In the genomic region with DNA sequence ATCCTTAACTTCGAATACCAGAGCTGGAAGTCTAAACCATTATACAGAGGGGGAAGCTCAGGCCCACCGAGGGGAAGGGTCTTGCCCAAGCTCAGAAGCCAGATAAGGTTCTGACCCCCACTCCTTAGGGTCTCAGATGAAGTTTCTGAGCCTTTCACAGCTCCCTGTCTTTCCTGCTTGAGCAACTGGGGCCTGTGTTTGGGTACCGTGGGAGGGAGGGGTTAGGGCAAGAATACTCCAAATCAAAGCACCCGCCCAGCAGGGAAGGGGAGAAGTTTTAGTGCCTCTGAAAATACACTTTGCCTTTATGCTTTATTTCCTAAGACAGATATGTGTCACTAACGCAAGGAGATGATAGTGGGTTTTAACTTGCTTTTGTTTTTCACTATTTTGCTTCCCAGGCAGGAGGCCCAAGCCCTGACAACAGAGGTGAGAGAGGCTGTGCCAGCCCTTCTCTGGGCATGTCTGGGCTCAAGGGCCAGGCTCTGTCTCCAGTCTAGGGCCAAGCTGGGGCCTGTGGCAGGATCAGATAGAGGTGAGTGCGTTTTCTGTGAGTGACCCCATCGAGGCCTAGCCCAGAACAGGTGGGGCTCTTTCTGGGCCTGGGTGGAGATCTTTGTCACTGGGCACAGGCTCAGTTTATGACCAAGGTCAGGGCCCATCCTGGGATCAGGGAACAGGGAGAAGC, we compare ENCODE assay signal across 13 cellular contexts. TPM values are rescaled to one million over a fixed set of nuclear protein-coding genes. Genes with fewer than 3 reads are reported as not detected.
DNase-seq lines count a peak whose midpoint lies in the region; ATAC-seq, FAIRE-seq and TF ChIP-seq lines count a peak whose summit lies in the region.
"Had no signal": no experiment of that assay in that cellular context is flagged by ENCODE, and none has a peak within 500 bp of the region (broad histone marks: within the 10 kb centered on the region; RNA-seq: fewer than 3 reads in every experiment).

No MANE protein-coding gene starts in this region.

- H3K36me3 ChIP-seq in HepG2 (replicated peaks in 1 of 2; ENCODE audit: control insufficient read depth in 1 of 2, insufficient read depth in 2 of 2, low read length in 2 of 2) (no peaks in the 10 kb centered on the region), right lobe of liver (no peaks in the 10 kb centered on the region), left ventricle myocardium inferior (no peaks in the 10 kb centered on the region), vagina (no peaks in the 10 kb centered on the region), MM.1S (replicated peaks; ENCODE audit: insufficient read depth, low read length) (no peaks in the 10 kb centered on the region)

- BruUV-seq in HepG2 (replicated peaks; lab: Mats Ljungman, UMichigan): no TSS peak

- ATAC-seq in HepG2 (peak; percentile 54), right lobe of liver (no peak), omental fat pad (ENCODE audit: low FRiP score) (peak; percentile 22), HG02763 (IDR thresholded peaks at IDR 0.05; ENCODE audit: unreplicated experiment) (no peak)

- CTCF ChIA-PET in HepG2 (lab: Yijun Ruan, JAX; ENCODE audit: low intra/inter-chr PET ratio, low total read pairs): no interaction called here

- H3K9ac ChIP-seq in HepG2 (ENCODE audit: insufficient read depth, low read depth, low read length): no peak overlapping the region
- H3K9ac ChIP-seq in MM.1S (ENCODE audit: low read length): no peak overlapping the region

- H3K27me3 ChIP-seq in HepG2 (ENCODE audit: control insufficient read depth in 1 of 2, insufficient read depth in 2 of 2, low read length in 2 of 2): peaks cover 0 to 24% of the 10 kb centered on the region in 2 experiments; a peak in 3 of 5 replicates
- no peaks in the 10 kb centered on the region for H3K27me3 ChIP-seq in right lobe of liver
- no peaks in the 10 kb centered on the region for H3K27me3 ChIP-seq in left ventricle myocardium inferior (ENCODE audit: low read depth)
- H3K27me3 ChIP-seq in vagina: no peaks in the 10 kb centered on the region
- H3K27me3 ChIP-seq in MM.1S (replicated peaks; ENCODE audit: insufficient read depth, low read length): no peaks in the 10 kb centered on the region

- H3K4me3 ChIP-seq in HepG2 (replicated peaks in 1 of 3; ENCODE audit: insufficient read depth in 1 of 3, low read depth in 2 of 3, low read length in 3 of 3): no peak overlapping the region; a peak in 1 of 6 replicates
- no peak overlapping the region for H3K4me3 ChIP-seq in right lobe of liver
- H3K4me3 ChIP-seq in left ventricle myocardium inferior: no peak overlapping the region
- H3K4me3 ChIP-seq in vagina: no peak overlapping the region
- H3K4me3 ChIP-seq in MM.1S (ENCODE audit: low read length): no peak overlapping the region

- intact Hi-C loops in HepG2 (cut with micrococcal nuclease; ENCODE audit: unreplicated experiment) (no loop called here), right lobe of liver (cut with DNase I) (no loop called here), left ventricle myocardium inferior (cut with micrococcal nuclease) (no loop called here), vagina (cut with DNase I) (no loop called here)

- H3F3A ChIP-seq in MM.1S (ENCODE audit: insufficient read depth, low read length): no peaks in the 10 kb centered on the region

- in situ Hi-C loops in HepG2 (cut with HindIII; ENCODE audit: extremely low pct_ligation_motif_present, low pct_unique_long_range_greater_than_20kb): no loop called here

- WGBS in HepG2 (ENCODE audit: low lambda C conversion rate): 19% methylated on average over 6 of the region's 7 CpGs
- WGBS in right lobe of liver (ENCODE audit: insufficient coverage, low coverage, low lambda C conversion rate, missing lambda C conversion rate): 77% methylated on average over 5 of the region's 7 CpGs

- no peak overlapping the region for H2AFZ ChIP-seq in HepG2 (ENCODE audit: low read length)
- H2AFZ ChIP-seq in MM.1S (ENCODE audit: low read length): no peak overlapping the region

- no peaks in the 10 kb centered on the region for H3K9me3 ChIP-seq in HepG2 (ENCODE audit: low read length)
- H3K9me3 ChIP-seq in right lobe of liver: no peaks in the 10 kb centered on the region
- H3K9me3 ChIP-seq in left ventricle myocardium inferior (replicated peaks): no peaks in the 10 kb centered on the region
- no peaks in the 10 kb centered on the region for H3K9me3 ChIP-seq in vagina
- no peaks in the 10 kb centered on the region for H3K9me3 ChIP-seq in MM.1S (replicated peaks; ENCODE audit: insufficient read depth, low read length)

- TF ChIP-seq CTCF in HepG2 (CRISPR knock-in tag; IDR thresholded peaks at IDR 0.05): no peak
- TF ChIP-seq CTCF in right lobe of liver (IDR thresholded peaks at IDR 0.05): no peak
- TF ChIP-seq CTCF in left ventricle myocardium inferior (IDR thresholded peaks at IDR 0.05; ENCODE audit: borderline replicate concordance): no peak
- TF ChIP-seq CTCF in omental fat pad (IDR thresholded peaks at IDR 0.05): no peak
- no peak for TF ChIP-seq CTCF in vagina (IDR thresholded peaks at IDR 0.05)
- no peak for TF ChIP-seq CTCF in MM.1S (IDR thresholded peaks at IDR 0.05; ENCODE audit: low read length)

- H3K27ac ChIP-seq in HepG2 (ENCODE audit: extremely low read length, insufficient read depth, low read length) (no peak overlapping the region), right lobe of liver (no peak overlapping the region), left ventricle myocardium inferior (replicated peaks) (peak overlapping the region; percentile 19), vagina (peak overlapping the region; percentile 73), MM.1S (ENCODE audit: low read length) (no peak overlapping the region)

- H3K4me1 ChIP-seq in HepG2 (ENCODE audit: insufficient read depth, low read length) (peaks cover 12% of the 10 kb centered on the region; the same call in 1 of the 2 replicates), right lobe of liver (no peaks in the 10 kb centered on the region), left ventricle myocardium inferior (peaks cover 15% of the 10 kb centered on the region), vagina (peaks cover 14% of the 10 kb centered on the region), MM.1S (ENCODE audit: low read length) (no peaks in the 10 kb centered on the region)

- no peak for TF ChIP-seq RAD21 in HepG2 (CRISPR knock-in tag; IDR thresholded peaks at IDR 0.05)

- TF ChIP-seq POLR2A in HepG2 (IDR thresholded peaks at IDR 0.05; ENCODE audit: insufficient read depth in 1 of 2, low read depth in 2 of 2, low read length in 2 of 2) (no peak), right lobe of liver (IDR thresholded peaks at IDR 0.05) (no peak), vagina (IDR thresholded peaks at IDR 0.05) (no peak)

- H3K4me2 ChIP-seq in HepG2 (ENCODE audit: low read depth, low read length) (no peak overlapping the region), MM.1S (ENCODE audit: low read depth, low read length) (no peak overlapping the region)

- H4K20me1 ChIP-seq in HepG2 (ENCODE audit: insufficient read depth, low read length): no peaks in the 10 kb centered on the region
- H4K20me1 ChIP-seq in MM.1S (ENCODE audit: insufficient read depth, low read length): no peaks in the 10 kb centered on the region

- no peak for TF ChIP-seq EP300 in HepG2 (IDR thresholded peaks at IDR 0.05; ENCODE audit: low read depth in 2 of 2, low read length in 2 of 2)
- no peak for TF ChIP-seq EP300 in HepG2 (CRISPR knock-in tag; IDR thresholded peaks at IDR 0.05; ENCODE audit: borderline replicate concordance)

- H3K79me2 ChIP-seq in HepG2 (ENCODE audit: insufficient read depth, low read length): no peaks in the 10 kb centered on the region
- H3K79me2 ChIP-seq in MM.1S (ENCODE audit: low read length): no peaks in the 10 kb centered on the region

- POLR2A ChIA-PET in HepG2 (lab: Yijun Ruan, JAX): no interaction called here

- no peaks in the 10 kb centered on the region for H3K9me2 ChIP-seq in MM.1S (replicated peaks; ENCODE audit: insufficient read depth, low read length)

- DNase-seq in HepG2 (ENCODE audit: low spot score) (no peak), right lobe of liver (no peak), left ventricle myocardium inferior (no peak), omental fat pad (ENCODE audit: low spot score) (no peak), vagina (ENCODE audit: extremely low spot score in 2 of 2) (no peak), COLO668 (lab: John Stamatoyannopoulos, UW; ENCODE audit: unreplicated experiment) (no peak), MM.1S (no peak)
- DNase-seq: activated effector memory CD4-positive, alpha-beta T cell treated with Interleukin-2 at 50 U/mL for 16 hours; effector CD8-positive, alpha-beta T cell; foreskin melanocyte; NCI-H2107 had no signal

- no peak for FAIRE-seq in HepG2 (lab: Jason Lieb, UNC)
- FAIRE-seq: astrocyte had no signal

RNA-seq across cellular contexts. Expression of gene TENT5B, which starts 20.6 kb away (rescaled TPM):
- total RNA-seq in HepG2 (2016; rRNA removed; fragmentation: Illumina TruSeq; extraction: Trizol): 0.62 and 0.88 TPM in 2 replicates
- total RNA-seq in HepG2 (2016; cell fraction: cytosol; rRNA removed; fragmentation: Illumina TruSeq; extraction: Trizol; ENCODE audit: low read depth): 0.35 and 0.40 TPM in 2 replicates
- total RNA-seq in HepG2 (2016; cell fraction: insoluble cytoplasmic fraction; rRNA removed; fragmentation: Illumina TruSeq; extraction: Trizol): 0.42 and 0.65 TPM in 2 replicates
- total RNA-seq in HepG2 (2016; cell fraction: membrane; rRNA removed; fragmentation: Illumina TruSeq; extraction: Trizol): 0.52 and 0.53 TPM in 2 replicates
- total RNA-seq in HepG2 (2016; cell fraction: nucleus; rRNA removed; fragmentation: Illumina TruSeq; extraction: Trizol): 0.38 and 0.71 TPM in 2 replicates
- 0.13 and 0.22 TPM in 2 replicates for polyA plus RNA-seq in HepG2 (2011; rRNA removed)
- 0.13 and 0.24 TPM in 2 replicates for polyA plus RNA-seq in HepG2 (2011; cell fraction: cytosol; rRNA removed)
- polyA plus RNA-seq in HepG2 (2011; cell fraction: nucleus; rRNA removed): 0.12 and 0.23 TPM in 2 replicates
- polyA plus RNA-seq in HepG2 (2012): 0.16 TPM in 1 of 2 replicates, not detected in the other
- polyA plus RNA-seq in HepG2 (2016; cell fraction: cytosol; fragmentation: Illumina TruSeq; extraction: Trizol; ENCODE audit: low read depth): 0.12 and 0.17 TPM in 2 replicates
- 0.46 and 0.58 TPM in 2 replicates for polyA plus RNA-seq in HepG2 (2016; cell fraction: insoluble cytoplasmic fraction; fragmentation: Illumina TruSeq; extraction: Trizol; ENCODE audit: low read depth)
- polyA plus RNA-seq in HepG2 (2016; cell fraction: membrane; fragmentation: Illumina TruSeq; extraction: Trizol; ENCODE audit: low read depth): 0.20 and 0.32 TPM in 2 replicates
- polyA plus RNA-seq in HepG2 (2016; cell fraction: nucleus; fragmentation: Illumina TruSeq; extraction: Trizol; ENCODE audit: insufficient read depth, low read depth): 0.37 and 0.77 TPM in 2 replicates
- 0.96 and 5.4 TPM in 2 replicates for polyA minus RNA-seq in HepG2 (2011; rRNA and poly(A)+ RNA removed; ENCODE audit: low replicate concordance)
- polyA minus RNA-seq in HepG2 (2011; cell fraction: cytosol; rRNA and poly(A)+ RNA removed): not detected in 2 replicates
- 0.37 and 0.39 TPM in 2 replicates for polyA minus RNA-seq in HepG2 (2011; cell fraction: nucleus; rRNA and poly(A)+ RNA removed)
- total RNA-seq in right lobe of liver: under 1 TPM in 4 of 6 experiments, not detected in 2; 0.11 to 0.49 (median 0.29) TPM
- total RNA-seq in left ventricle myocardium inferior: 30.2 TPM
- total RNA-seq in omental fat pad: 10 to 100 TPM in 2 of 4 donors, 1 to 10 TPM in 2; 2.4 to 16.1 (median 10.4) TPM
- 64.3 TPM for total RNA-seq in vagina

RNA-seq across cellular contexts. Expression of gene TRNP1, which starts 39.7 kb away (rescaled TPM):
- total RNA-seq in HepG2 (2016; rRNA removed; fragmentation: Illumina TruSeq; extraction: Trizol) (35.6 and 42.0 TPM in 2 replicates), right lobe of liver (10 to 100 TPM in 2 of 6 experiments, 1 to 10 TPM in 4; 2.0 to 24.8 (median 6.7) TPM), left ventricle myocardium inferior (35.7 TPM), omental fat pad (10 to 100 TPM in 3 of 4 donors, 1 to 10 TPM in 1; 7.1 to 24.6 (median 15.2) TPM), vagina (13.0 TPM)
- total RNA-seq in HepG2 (2016; cell fraction: cytosol; rRNA removed; fragmentation: Illumina TruSeq; extraction: Trizol; ENCODE audit: low read depth): 45.9 and 49.6 TPM in 2 replicates
- 32.9 and 43.5 TPM in 2 replicates for total RNA-seq in HepG2 (2016; cell fraction: insoluble cytoplasmic fraction; rRNA removed; fragmentation: Illumina TruSeq; extraction: Trizol)
- total RNA-seq in HepG2 (2016; cell fraction: membrane; rRNA removed; fragmentation: Illumina TruSeq; extraction: Trizol): 78.4 and 79.4 TPM in 2 replicates
- 20.2 and 26.8 TPM in 2 replicates for total RNA-seq in HepG2 (2016; cell fraction: nucleus; rRNA removed; fragmentation: Illumina TruSeq; extraction: Trizol)
- 158 and 166 TPM in 2 replicates for polyA plus RNA-seq in HepG2 (2011; rRNA removed)
- polyA plus RNA-seq in HepG2 (2011; cell fraction: cytosol; rRNA removed): 196 and 254 TPM in 2 replicates
- 52.2 and 66.1 TPM in 2 replicates for polyA plus RNA-seq in HepG2 (2011; cell fraction: nucleus; rRNA removed)
- 56.7 and 66.7 TPM in 2 replicates for polyA plus RNA-seq in HepG2 (2012)
- polyA plus RNA-seq in HepG2 (2016; cell fraction: cytosol; fragmentation: Illumina TruSeq; extraction: Trizol; ENCODE audit: low read depth): 79.2 and 85.4 TPM in 2 replicates
- polyA plus RNA-seq in HepG2 (2016; cell fraction: insoluble cytoplasmic fraction; fragmentation: Illumina TruSeq; extraction: Trizol; ENCODE audit: low read depth): 57.7 and 57.9 TPM in 2 replicates
- 101 and 110 TPM in 2 replicates for polyA plus RNA-seq in HepG2 (2016; cell fraction: membrane; fragmentation: Illumina TruSeq; extraction: Trizol; ENCODE audit: low read depth)
- 41.5 and 46.3 TPM in 2 replicates for polyA plus RNA-seq in HepG2 (2016; cell fraction: nucleus; fragmentation: Illumina TruSeq; extraction: Trizol; ENCODE audit: insufficient read depth, low read depth)
- polyA minus RNA-seq in HepG2 (2011; rRNA and poly(A)+ RNA removed; ENCODE audit: low replicate concordance): 0.21 and 97.7 TPM in 2 replicates
- polyA minus RNA-seq in HepG2 (2011; cell fraction: cytosol; rRNA and poly(A)+ RNA removed): 44.5 and 48.8 TPM in 2 replicates
- 41.1 and 55.3 TPM in 2 replicates for polyA minus RNA-seq in HepG2 (2011; cell fraction: nucleus; rRNA and poly(A)+ RNA removed)

Comparison
In these comparisons a context has a peak if more than half of its experiments do, and no peak if none do; other contexts are left out.
1. ATAC-seq: peak in HepG2 (single experiment) and omental fat pad (single experiment); none in right lobe of liver (0 of 4) and HG02763 (single experiment).
2. H3K27ac ChIP-seq: peak in left ventricle myocardium inferior (single experiment) and vagina (single experiment); none in HepG2 (single experiment), right lobe of liver (0 of 3) and MM.1S (single experiment).